ENCODE assay signal across 8 cellular contexts in the genomic region with DNA sequence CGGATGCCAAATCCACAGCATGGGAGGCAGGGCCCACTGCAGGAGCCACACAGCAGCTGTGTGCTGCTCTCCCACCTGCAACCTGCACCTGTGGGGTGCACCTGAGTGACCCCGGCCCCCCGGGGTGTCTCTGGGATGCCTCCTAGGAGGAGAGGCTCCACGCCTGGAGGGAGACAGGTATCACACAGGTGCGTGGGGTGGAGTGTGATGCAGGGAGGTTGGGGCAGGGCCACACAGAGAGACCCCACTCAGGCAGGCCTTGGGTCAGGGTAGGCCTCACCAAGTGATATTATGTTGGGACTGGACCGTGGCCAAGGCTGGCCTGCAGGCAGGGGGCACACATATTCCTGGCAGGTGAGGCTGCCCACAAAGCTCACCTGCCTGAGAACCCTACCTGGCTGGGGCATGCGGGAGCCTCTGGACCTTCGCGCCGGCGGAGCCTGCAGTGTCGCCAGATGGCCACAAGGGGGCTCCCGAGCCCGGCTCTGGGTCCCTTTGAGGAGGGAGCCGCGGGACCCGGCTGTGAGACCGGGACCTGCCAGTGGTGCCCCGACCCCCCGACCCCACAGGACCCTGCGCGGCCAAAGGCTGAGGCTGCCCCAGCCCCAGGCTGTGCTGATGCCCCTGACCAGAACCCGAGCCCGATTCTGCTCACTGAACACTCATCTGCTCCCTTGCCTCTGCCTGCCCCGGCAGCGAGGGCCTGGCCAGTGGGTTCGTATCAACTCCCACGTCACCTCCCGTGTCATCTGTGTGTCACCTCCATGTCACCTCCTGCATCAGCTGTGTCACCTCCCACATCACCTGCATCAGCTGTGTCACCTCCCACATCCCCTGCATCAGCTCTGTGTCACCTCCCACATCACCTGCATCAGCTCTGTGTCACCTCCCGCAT. TPM values are rescaled to one million over a fixed set of nuclear protein-coding genes. Genes with fewer than 3 reads are reported as not detected.
DNase-seq lines count a peak whose midpoint lies in the region; ATAC-seq and TF ChIP-seq lines count a peak whose summit lies in the region.

No MANE protein-coding gene starts in this region.

- 61% methylated on average over 28 of the region's 30 CpGs for WGBS in hepatocyte (ENCODE audit: low lambda C conversion rate, missing lambda C conversion rate)

- ATAC-seq in GM23338 (peak; percentile 90), T-helper 17 cell (peak; percentile 85), HG02610 (IDR thresholded peaks at IDR 0.05; ENCODE audit: unreplicated experiment) (no peak)
- peak; percentile 77 for ATAC-seq in activated naive CD8-positive, alpha-beta T cell treated with anti-CD3 and anti-CD28 coated beads, Interleukin-2, amount 50 U/mL, for 24 hours

- peak; percentile 76 for TF ChIP-seq CTCF in AG10803 (conservative IDR thresholded peaks at IDR 0.05; ENCODE audit: low read length)
- TF ChIP-seq CTCF in GM23338 (conservative IDR thresholded peaks at IDR 0.05; ENCODE audit: low read depth in 2 of 2) = peak; percentile 66 to 69
- peak; percentile 52 for TF ChIP-seq CTCF in hepatocyte (IDR thresholded peaks at IDR 0.05; ENCODE audit: poor library complexity)

- H3K4me2 ChIP-seq in GM23338 (no peak overlapping the region), hepatocyte (no peak overlapping the region)

- no peak for DNase-seq in AG10803 (ENCODE audit: low read depth)
- DNase-seq in GM23338 (ENCODE audit: low spot score) = peak; percentile 51
- peak; percentile 62 to 77 (median 68) for DNase-seq in T-helper 17 cell
- peak; percentile 80 for DNase-seq in activated naive CD8-positive, alpha-beta T cell treated with anti-CD3 and anti-CD28 coated beads, Interleukin-2, amount 50 U/mL, for 24 hours
- DNase-seq in hepatocyte (ENCODE audit: low spot score) = peak; percentile 32
- DNase-seq in stimulated activated CD4-positive, alpha-beta T cell treated with anti-CD3 and anti-CD28 coated beads, Interleukin-15, amount 100 ng/mL, for 24 hours = peak; percentile 77
- no peak for DNase-seq in SK-N-DZ (ENCODE audit: low spot score)

- H3K4me3 Mint-ChIP-seq in GM23338 (no peak overlapping the region), T-helper 17 cell (peak overlapping the region; percentile 67)
- no peak overlapping the region for H3K4me3 Mint-ChIP-seq in activated naive CD8-positive, alpha-beta T cell treated with anti-CD3 and anti-CD28 coated beads, Interleukin-2, amount 50 U/mL, for 24 hours

- no peaks in the 10 kb centered on the region for H3K9me2 ChIP-seq in GM23338 (ENCODE audit: insufficient read depth)
- no peaks in the 10 kb centered on the region for H3K9me2 ChIP-seq in hepatocyte (replicated peaks; ENCODE audit: insufficient read depth)

- H2AFZ ChIP-seq in GM23338 = no peak overlapping the region
- H2AFZ ChIP-seq in hepatocyte = no peak overlapping the region

- H3K4me3 ChIP-seq in AG10803 (ENCODE audit: low read length) (no peak overlapping the region), GM23338 (no peak overlapping the region), hepatocyte (no peak overlapping the region)

- H3K27ac Mint-ChIP-seq in GM23338 (no peak overlapping the region), T-helper 17 cell (peak overlapping the region; percentile 27)
- no peak overlapping the region for H3K27ac Mint-ChIP-seq in activated naive CD8-positive, alpha-beta T cell treated with anti-CD3 and anti-CD28 coated beads, Interleukin-2, amount 50 U/mL, for 24 hours

- H3K79me2 ChIP-seq in GM23338 (replicated peaks; ENCODE audit: insufficient read depth) (no peaks in the 10 kb centered on the region), hepatocyte (no peaks in the 10 kb centered on the region)

- no peaks in the 10 kb centered on the region for H3K4me1 ChIP-seq in GM23338 (ENCODE audit: insufficient read depth)
- no peaks in the 10 kb centered on the region for H3K4me1 ChIP-seq in hepatocyte (ENCODE audit: insufficient read depth)

- H3K27ac ChIP-seq in GM23338 (ENCODE audit: low read depth) (no peak overlapping the region), hepatocyte (no peak overlapping the region)

- H3K9me3 Mint-ChIP-seq in GM23338 = peaks cover 78% of the 10 kb centered on the region
- H3K9me3 Mint-ChIP-seq in activated naive CD8-positive, alpha-beta T cell treated with anti-CD3 and anti-CD28 coated beads, Interleukin-2, amount 50 U/mL, for 24 hours = peaks cover 4% of the 10 kb centered on the region

- H3K27me3 ChIP-seq in GM23338 (ENCODE audit: insufficient read depth) = no peaks in the 10 kb centered on the region
- H3K27me3 ChIP-seq in hepatocyte = no peaks in the 10 kb centered on the region

- no peaks in the 10 kb centered on the region for H3K36me3 ChIP-seq in GM23338 (ENCODE audit: insufficient read depth)
- H3K36me3 ChIP-seq in hepatocyte (replicated peaks; ENCODE audit: insufficient read depth, low read depth) = no peaks in the 10 kb centered on the region

- H3K36me3 Mint-ChIP-seq in GM23338 (ENCODE audit: low read depth) = peaks cover 23% of the 10 kb centered on the region
- H3K36me3 Mint-ChIP-seq in T-helper 17 cell (ENCODE audit: low read depth) = peaks cover 4% of the 10 kb centered on the region
- no peaks in the 10 kb centered on the region for H3K36me3 Mint-ChIP-seq in activated naive CD8-positive, alpha-beta T cell treated with anti-CD3 and anti-CD28 coated beads, Interleukin-2, amount 50 U/mL, for 24 hours (ENCODE audit: low read depth)

- H3K27me3 Mint-ChIP-seq in GM23338 (ENCODE audit: insufficient read depth, low read depth, poor library complexity) = peaks cover 10% of the 10 kb centered on the region
- H3K27me3 Mint-ChIP-seq in T-helper 17 cell = peaks cover 24% of the 10 kb centered on the region
- H3K27me3 Mint-ChIP-seq in activated naive CD8-positive, alpha-beta T cell treated with anti-CD3 and anti-CD28 coated beads, Interleukin-2, amount 50 U/mL, for 24 hours = peaks cover 5% of the 10 kb centered on the region

- H4K20me1 ChIP-seq in GM23338 (replicated peaks; ENCODE audit: insufficient read depth) (no peaks in the 10 kb centered on the region), hepatocyte (ENCODE audit: insufficient read depth, poor library complexity, severe bottlenecking) (no peaks in the 10 kb centered on the region)

- H3K9me3 ChIP-seq in T-helper 17 cell (ENCODE audit: control insufficient read depth, low read length, poor library complexity, severe bottlenecking) (no peaks in the 10 kb centered on the region), hepatocyte (ENCODE audit: low read depth) (no peaks in the 10 kb centered on the region)

- H3F3A ChIP-seq in GM23338 (replicated peaks; ENCODE audit: low read depth) = no peaks in the 10 kb centered on the region

- H3K4me1 Mint-ChIP-seq in GM23338 (no peaks in the 10 kb centered on the region; the same call in 2 of the 3 replicates), T-helper 17 cell (peaks cover 4% of the 10 kb centered on the region)
- H3K4me1 Mint-ChIP-seq in activated naive CD8-positive, alpha-beta T cell treated with anti-CD3 and anti-CD28 coated beads, Interleukin-2, amount 50 U/mL, for 24 hours = no peaks in the 10 kb centered on the region

TF ChIP-seq in GM23338, 12 proteins besides CTCF, POLR2A, EP300 and RAD21 (continues in another document):
- TF ChIP-seq, protein P1, sequence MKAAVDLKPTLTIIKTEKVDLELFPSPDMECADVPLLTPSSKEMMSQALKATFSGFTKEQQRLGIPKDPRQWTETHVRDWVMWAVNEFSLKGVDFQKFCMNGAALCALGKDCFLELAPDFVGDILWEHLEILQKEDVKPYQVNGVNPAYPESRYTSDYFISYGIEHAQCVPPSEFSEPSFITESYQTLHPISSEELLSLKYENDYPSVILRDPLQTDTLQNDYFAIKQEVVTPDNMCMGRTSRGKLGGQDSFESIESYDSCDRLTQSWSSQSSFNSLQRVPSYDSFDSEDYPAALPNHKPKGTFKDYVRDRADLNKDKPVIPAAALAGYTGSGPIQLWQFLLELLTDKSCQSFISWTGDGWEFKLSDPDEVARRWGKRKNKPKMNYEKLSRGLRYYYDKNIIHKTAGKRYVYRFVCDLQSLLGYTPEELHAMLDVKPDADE (IDR thresholded peaks at IDR 0.05) = no peak
- TF ChIP-seq JUNB (IDR thresholded peaks at IDR 0.05; ENCODE audit: unreplicated experiment) = no peak
- TF ChIP-seq ZNF331 (CRISPR knock-in tag; IDR thresholded peaks at IDR 0.05; ENCODE audit: low read depth) = no peak
- TF ChIP-seq POLR2AphosphoS5 (IDR thresholded peaks at IDR 0.05; ENCODE audit: low read depth) = no peak
- no peak for TF ChIP-seq EZH2phosphoT487 (IDR thresholded peaks at IDR 0.05; ENCODE audit: unreplicated experiment)
- TF ChIP-seq CREB1 (CRISPR knock-in tag; IDR thresholded peaks at IDR 0.05; ENCODE audit: low read depth) = no peak

RNA-seq across cellular contexts. Expression of a gene that starts 11.4 kb away (rescaled TPM):
- total RNA-seq in GM23338 (2014; rRNA removed; shearing (Covaris generic)) = 0.93 and 1.3 TPM in 2 replicates
- polyA plus RNA-seq in GM23338 (2016; fragmentation: Nextera tagmentation; extraction: Ambion mirVana) = 0.13 and 0.42 TPM in 2 replicates
- 1 to 10 TPM in 1 of 2 donors, under 1 TPM in 1; 0.85 to 2.6 TPM for total RNA-seq in T-helper 17 cell
- 2.3 and 3.0 TPM in 2 replicates for total RNA-seq in hepatocyte
- polyA plus RNA-seq in hepatocyte = 3.0 and 5.8 TPM in 2 replicates
- polyA plus RNA-seq in SK-N-DZ (2014; cell fraction: cytosol; rRNA removed) = 1.8 and 3.6 TPM in 2 replicates
- 2.1 and 3.1 TPM in 2 replicates for polyA plus RNA-seq in SK-N-DZ (2014; cell fraction: nucleus; rRNA removed)

RNA-seq across cellular contexts. Expression of a gene that starts 46.8 kb away (rescaled TPM):
- total RNA-seq in GM23338 (2014; rRNA removed; shearing (Covaris generic)) = 3.9 and 16.3 TPM in 2 replicates
- polyA plus RNA-seq in GM23338 (2016; fragmentation: Nextera tagmentation; extraction: Ambion mirVana) (4.1 and 5.9 TPM in 2 replicates), hepatocyte (4.9 and 5.1 TPM in 2 replicates)
- total RNA-seq in T-helper 17 cell (100 to 1,000 TPM; 141 to 361 TPM), hepatocyte (3.5 and 3.9 TPM in 2 replicates)
- polyA plus RNA-seq in SK-N-DZ (2014; cell fraction: cytosol; rRNA removed) = 20.8 and 25.6 TPM in 2 replicates
- polyA plus RNA-seq in SK-N-DZ (2014; cell fraction: nucleus; rRNA removed) = 52.0 and 85.2 TPM in 2 replicates

RNA-seq across cellular contexts. Expression of a gene that starts 51.1 kb away (rescaled TPM):
- total RNA-seq in GM23338 (2014; rRNA removed; shearing (Covaris generic)) = 0.80 and 7.7 TPM in 2 replicates
- 8.4 and 13.2 TPM in 2 replicates for polyA plus RNA-seq in GM23338 (2016; fragmentation: Nextera tagmentation; extraction: Ambion mirVana)
- 100 to 1,000 TPM; 451 to 842 TPM for total RNA-seq in T-helper 17 cell
- 1.8 and 5.8 TPM in 2 replicates for total RNA-seq in hepatocyte
- 14.7 and 19.6 TPM in 2 replicates for polyA plus RNA-seq in hepatocyte
- polyA plus RNA-seq in SK-N-DZ (2014; cell fraction: cytosol; rRNA removed) = 3.4 and 16.0 TPM in 2 replicates
- 12.6 and 15.0 TPM in 2 replicates for polyA plus RNA-seq in SK-N-DZ (2014; cell fraction: nucleus; rRNA removed)

Comparison
In these comparisons a context has a peak if more than half of its experiments do, and no peak if none do; other contexts are left out.
1. DNase-seq: peak in GM23338 (single experiment), T-helper 17 cell (3 of 3), activated naive CD8-positive, alpha-beta T cell treated with anti-CD3 and anti-CD28 coated beads, Interleukin-2, amount 50 U/mL, for 24 hours (single experiment), hepatocyte (single experiment) and stimulated activated CD4-positive, alpha-beta T cell treated with anti-CD3 and anti-CD28 coated beads, Interleukin-15, amount 100 ng/mL, for 24 hours (single experiment); none in AG10803 (single experiment) and SK-N-DZ (single experiment).
2. RNA of a gene that starts 51.1 kb away (total RNA-seq): 451 to 842 TPM in T-helper 17 cell; 1.8 to 5.8 TPM in hepatocyte and 0.80 to 7.7 TPM in GM23338; every median in the first group is over 10 times any median in the second.
3. Peak in every context shown above with its lines, with median percentiles within 50 percentile points of each other: CTCF ChIP-seq.